Comparison of ENCODE assay signal across 1 cellular context in the genomic region with DNA sequence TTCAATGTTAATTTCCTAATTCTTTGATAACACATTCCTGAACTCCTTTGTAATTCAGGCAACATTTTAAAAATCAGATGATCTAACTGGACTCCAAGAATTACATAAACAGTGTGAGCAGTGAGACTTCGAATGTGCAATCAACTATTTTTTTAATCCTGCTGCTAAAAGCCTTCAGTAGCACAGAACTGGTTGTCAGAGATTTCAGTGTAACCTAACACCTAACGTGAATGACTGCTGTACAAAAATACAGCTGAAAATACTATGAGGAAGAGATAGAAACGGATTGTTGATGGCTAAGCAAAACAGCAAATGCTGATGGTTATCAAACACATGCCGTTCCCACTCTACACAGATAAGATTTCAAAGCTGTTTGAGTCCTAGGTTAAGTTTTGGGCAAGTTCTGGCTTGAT.
TF ChIP-seq lines count a peak whose summit lies in the region.

No MANE protein-coding gene starts in this region.

TF ChIP-seq in H1, 55 proteins besides CTCF, POLR2A, EP300 and RAD21:
- TF ChIP-seq KDM5A (IDR thresholded peaks at IDR 0.05; ENCODE audit: low read length) = no peak
- TF ChIP-seq, protein P1, sequence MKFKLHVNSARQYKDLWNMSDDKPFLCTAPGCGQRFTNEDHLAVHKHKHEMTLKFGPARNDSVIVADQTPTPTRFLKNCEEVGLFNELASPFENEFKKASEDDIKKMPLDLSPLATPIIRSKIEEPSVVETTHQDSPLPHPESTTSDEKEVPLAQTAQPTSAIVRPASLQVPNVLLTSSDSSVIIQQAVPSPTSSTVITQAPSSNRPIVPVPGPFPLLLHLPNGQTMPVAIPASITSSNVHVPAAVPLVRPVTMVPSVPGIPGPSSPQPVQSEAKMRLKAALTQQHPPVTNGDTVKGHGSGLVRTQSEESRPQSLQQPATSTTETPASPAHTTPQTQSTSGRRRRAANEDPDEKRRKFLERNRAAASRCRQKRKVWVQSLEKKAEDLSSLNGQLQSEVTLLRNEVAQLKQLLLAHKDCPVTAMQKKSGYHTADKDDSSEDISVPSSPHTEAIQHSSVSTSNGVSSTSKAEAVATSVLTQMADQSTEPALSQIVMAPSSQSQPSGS (IDR thresholded peaks at IDR 0.05; ENCODE audit: low read length) = no peak
- no peak for TF ChIP-seq PHF8 (conservative IDR thresholded peaks at IDR 0.05; ENCODE audit: low read depth, low read length)
- no peak for TF ChIP-seq JUND (IDR thresholded peaks at IDR 0.05; ENCODE audit: low read length)
- TF ChIP-seq SAP30 (IDR thresholded peaks at IDR 0.05; ENCODE audit: insufficient read depth, insufficient replicate concordance, low read length) = no peak
- TF ChIP-seq SIRT6 (IDR thresholded peaks at IDR 0.05; ENCODE audit: low read length) = no peak
- no peak for TF ChIP-seq ASH2L (IDR thresholded peaks at IDR 0.05; ENCODE audit: low read length)
- TF ChIP-seq TAF1 (IDR thresholded peaks at IDR 0.05; ENCODE audit: low read depth, low read length) = no peak
- TF ChIP-seq EGR1 (IDR thresholded peaks at IDR 0.05; ENCODE audit: borderline replicate concordance, low read depth, low read length) = no peak
- TF ChIP-seq NANOG (IDR thresholded peaks at IDR 0.05; ENCODE audit: insufficient read depth, low read depth, low read length, poor library complexity, severe bottlenecking) = no peak
- TF ChIP-seq CTBP2 (IDR thresholded peaks at IDR 0.05; ENCODE audit: borderline replicate concordance, insufficient read depth, insufficient read length, low read length) = no peak
- TF ChIP-seq GABPA (IDR thresholded peaks at IDR 0.05; ENCODE audit: borderline replicate concordance, insufficient read depth, low read length) = no peak
- no peak for TF ChIP-seq SRF (IDR thresholded peaks at IDR 0.05; ENCODE audit: low read depth, low read length)
- no peak for TF ChIP-seq TBP (IDR thresholded peaks at IDR 0.05; ENCODE audit: low read depth, low read length)
